18 cellular contexts compared by ENCODE assay signal in genomic region chr16:886802-887731, GRCh38.
A peak's percentile ranks its signal among the peaks of the same experiment; 100 is the strongest.
DNase-seq lines count a peak whose midpoint lies in the region; ATAC-seq and TF ChIP-seq lines count a peak whose summit lies in the region.
"Had no signal": no experiment of that assay in that cellular context is flagged by ENCODE, and none has a peak within 500 bp of the region (broad histone marks: within the 10 kb centered on the region; RNA-seq: fewer than 3 reads in every experiment).

No MANE protein-coding gene starts in this region.

- H3K4me1 ChIP-seq in right atrium auricular region = peaks cover 0 to 9% of the 10 kb centered on the region in 2 donors
- no peaks in the 10 kb centered on the region for H3K4me1 ChIP-seq in upper lobe of right lung
- H3K4me1 ChIP-seq: gastrocnemius medialis had no signal

- no peaks in the 10 kb centered on the region for H3K9me3 Mint-ChIP-seq in mesothelial cell of epicardium
- H3K9me3 Mint-ChIP-seq: activated T-cell treated with anti-CD3 and anti-CD28 coated beads, Interleukin-2, amount 50 U/mL, for 4 hours; central memory CD8-positive, alpha-beta T cell; type B pancreatic cell had no signal

- ATAC-seq in Right ventricle myocardium superior (ENCODE audit: poor library complexity) (no peak), upper lobe of right lung (peak; percentile 9)
- ATAC-seq: activated T-cell treated with anti-CD3 and anti-CD28 coated beads, Interleukin-2, amount 50 U/mL, for 4 hours; gastrocnemius medialis had no signal

- H3K36me3 Mint-ChIP-seq in mesothelial cell of epicardium = peaks cover 6% of the 10 kb centered on the region
- H3K36me3 Mint-ChIP-seq: type B pancreatic cell had no signal

- H3K9me3 ChIP-seq in right atrium auricular region (peaks cover 0 to 24% of the 10 kb centered on the region in 2 donors), upper lobe of right lung (peaks cover 10% of the 10 kb centered on the region)

- intact Hi-C loops in Right ventricle myocardium superior (cut with DNase I) = no loop called here
- intact Hi-C loops in cardiac septum (cut with DNase I) = no loop called here
- intact Hi-C loops in upper lobe of right lung (cut with DNase I) = no loop called here

- DNase-seq in Right ventricle myocardium superior (peak; percentile 26), cardiac septum (ENCODE audit: low spot score) (no peak), right atrium auricular region (ENCODE audit: low spot score) (no peak), mesothelial cell of epicardium (ENCODE audit: low spot score in 2 of 2, unreplicated experiment in 2 of 2) (peak in 1 of 2 experiments; percentile 19), upper lobe of right lung (no peak), NCI-H2171 (lab: John Stamatoyannopoulos, UW) (no peak), amygdala (lab: John Stamatoyannopoulos, UW) (no peak), OCI-M2 (lab: John Stamatoyannopoulos, UW; ENCODE audit: unreplicated experiment) (no peak)
- DNase-seq: activated CD4-positive, alpha-beta T cell treated with anti-CD3 and anti-CD28 coated beads, Interleukin-2, amount 50 U/mL, for 1 hour; activated T-cell treated with anti-CD3 and anti-CD28 coated beads, Interleukin-2, amount 50 U/mL, for 4 hours; gastrocnemius medialis; islet precursor cell; KG1; NCI-H1092 treated with DMSO at 0.1 percent for 48 hours; NCI-H748 treated with DMSO at 0.1 percent for 48 hours had no signal

- H3K27ac Mint-ChIP-seq in mesothelial cell of epicardium = peak overlapping the region; percentile 94
- H3K27ac Mint-ChIP-seq: type B pancreatic cell had no signal

- H3K27ac ChIP-seq in right atrium auricular region = peak overlapping the region in 1 of 2 donors; percentile 68
- H3K27ac ChIP-seq in upper lobe of right lung = no peak overlapping the region
- H3K27ac ChIP-seq: gastrocnemius medialis had no signal

- H3K36me3 ChIP-seq in right atrium auricular region (no peaks in the 10 kb centered on the region), upper lobe of right lung (peaks cover 10% of the 10 kb centered on the region)

- no peak for TF ChIP-seq CTCF in right atrium auricular region (IDR thresholded peaks at IDR 0.05)
- no peak for TF ChIP-seq CTCF in mesothelial cell of epicardium (IDR thresholded peaks at IDR 0.05; ENCODE audit: unreplicated experiment)
- TF ChIP-seq CTCF in upper lobe of right lung (IDR thresholded peaks at IDR 0.05) = no peak

- no peaks in the 10 kb centered on the region for H3K27me3 Mint-ChIP-seq in mesothelial cell of epicardium (ENCODE audit: low read depth)
- H3K27me3 Mint-ChIP-seq: central memory CD8-positive, alpha-beta T cell; type B pancreatic cell had no signal

- H3K27me3 ChIP-seq in right atrium auricular region = no peaks in the 10 kb centered on the region
- H3K27me3 ChIP-seq in upper lobe of right lung = no peaks in the 10 kb centered on the region
- H3K27me3 ChIP-seq: gastrocnemius medialis, spleen had no signal

- H3K4me3 ChIP-seq in right atrium auricular region (peak overlapping the region; percentile 34 to 39), upper lobe of right lung (no peak overlapping the region)
- H3K4me3 ChIP-seq: gastrocnemius medialis had no signal

- peak overlapping the region; percentile 63 for H3K4me3 Mint-ChIP-seq in mesothelial cell of epicardium
- H3K4me3 Mint-ChIP-seq: activated T-cell treated with anti-CD3 and anti-CD28 coated beads, Interleukin-2, amount 50 U/mL, for 4 hours; central memory CD8-positive, alpha-beta T cell had no signal

- H3K4me1 Mint-ChIP-seq in mesothelial cell of epicardium = peaks cover 8% of the 10 kb centered on the region
- H3K4me1 Mint-ChIP-seq: central memory CD8-positive, alpha-beta T cell had no signal
